Comparison of ENCODE assay signal across 25 cellular contexts in the genomic region with DNA sequence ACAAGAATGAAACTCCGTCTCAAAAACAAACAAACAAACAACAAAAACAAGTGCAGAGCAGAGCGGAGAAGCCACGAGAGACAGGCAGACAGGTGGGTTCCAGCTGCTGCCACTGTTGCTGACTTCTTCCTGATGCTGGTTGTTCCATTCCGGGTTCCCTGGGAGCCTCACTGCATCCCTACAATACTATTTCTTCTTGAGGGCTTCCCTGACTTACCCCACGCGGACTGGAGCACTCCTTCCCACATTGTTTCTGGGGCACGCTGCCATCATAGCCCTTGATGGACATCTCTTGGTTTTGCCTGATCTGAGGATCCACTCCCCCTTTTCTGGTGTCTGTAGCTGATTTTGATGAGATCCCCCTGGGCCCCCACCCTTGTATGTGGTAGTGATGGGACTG. TPM values are rescaled to one million over a fixed set of nuclear protein-coding genes. Genes with fewer than 3 reads are reported as not detected.
"Had no signal": no experiment of that assay in that cellular context is flagged by ENCODE, and none has a peak within 500 bp of the region (broad histone marks: within the 10 kb centered on the region; RNA-seq: fewer than 3 reads in every experiment).

No MANE protein-coding gene starts in this region.

- H3K27ac Mint-ChIP-seq: IgD-negative memory B cell, T-cell had no signal

- DNase-seq: Kasumi-1, MM.1S, NCI-H1092 treated with DMSO at 0.1 percent for 48 hours, NCI-H1436, NCI-H187, NCI-H2029, NCI-H2081 treated with DMSO at 0.1 percent for 48 hours, NCI-H2171, NCI-H226, NCI-H446, NCI-H510A, NCI-H524 treated with DMSO at 0.1 percent for 48 hours, NCI-H69, NCI-H774, PC-3, SHP77, SK-N-SH, SW 1271, T-cell had no signal

- H3K4me2 ChIP-seq: KMS-11, SK-N-SH had no signal

- H3K9me3 ChIP-seq: SK-N-SH had no signal

- FAIRE-seq: K562 had no signal

- H3K9me3 Mint-ChIP-seq: IgD-negative memory B cell, T-cell had no signal

- H3K36me3 Mint-ChIP-seq: IgD-negative memory B cell, T-cell had no signal

- ATAC-seq: K562, Panc1, PC-3, T-cell had no signal

- H3K9me2 ChIP-seq: SK-N-SH had no signal

- H3K9ac ChIP-seq: KMS-11, SK-N-SH had no signal

- H3K4me3 Mint-ChIP-seq: T-cell had no signal

- H3K27ac ChIP-seq: KMS-11, RWPE1 had no signal

- H3K4me3 ChIP-seq: K562 had no signal

RNA-seq across cellular contexts. Expression of gene NKX1-2, which starts 5.6 kb away (rescaled TPM):
- total RNA-seq: K562, OCI-LY7 had no signal
- polyA plus RNA-seq: IgD-negative memory B cell, K562, SK-N-SH had no signal
